8 cellular contexts compared by ENCODE assay signal in the genomic region with DNA sequence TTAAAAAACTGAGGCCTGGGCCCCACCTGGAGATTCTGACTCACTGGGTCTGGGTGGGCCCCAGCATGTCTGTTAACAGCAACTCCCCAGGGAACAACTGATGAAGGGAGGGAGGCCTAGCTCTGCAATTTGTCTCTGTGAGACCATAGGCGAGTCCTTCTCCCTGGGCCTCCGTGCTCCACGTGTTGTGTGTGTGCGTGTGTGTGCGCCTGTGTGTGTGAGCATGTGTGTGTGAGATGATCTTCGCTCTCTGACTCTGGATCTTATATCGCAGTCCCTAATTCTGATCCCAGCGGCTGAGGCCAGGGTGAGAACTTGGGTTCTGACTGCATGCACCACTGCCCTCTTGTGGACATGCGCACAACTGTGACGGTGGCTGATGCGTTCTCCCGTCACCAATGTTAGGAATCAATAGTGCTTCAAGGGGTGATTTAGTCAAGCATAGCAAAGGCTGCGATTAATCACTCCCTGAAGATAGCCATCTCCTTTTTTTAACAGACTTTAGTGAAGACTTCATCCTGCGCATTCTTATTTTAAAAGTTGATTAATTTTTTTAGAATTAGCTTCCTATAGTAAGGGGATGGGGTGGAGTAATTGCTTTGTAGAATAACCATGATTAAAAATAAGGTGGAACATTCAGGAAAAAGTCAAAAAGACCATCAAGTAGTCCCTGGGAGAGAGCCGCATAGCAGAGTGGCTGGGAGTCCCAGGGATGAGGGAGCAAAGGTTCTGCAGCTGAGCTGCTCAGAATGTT.
DNase-seq lines count a peak whose midpoint lies in the region; ATAC-seq and TF ChIP-seq lines count a peak whose summit lies in the region.

No MANE protein-coding gene starts in this region.

- peak overlapping the region in 1 of 2 donors; percentile 28 for H3K4me3 Mint-ChIP-seq in CD14-positive monocyte
- H3K4me3 Mint-ChIP-seq in activated CD8-positive, alpha-beta T cell treated with anti-CD3 and anti-CD28 coated beads for 36 hours, result no peak overlapping the region
- H3K4me3 Mint-ChIP-seq in effector memory CD8-positive, alpha-beta T cell, result no peak overlapping the region

- H3K27me3 Mint-ChIP-seq in CD14-positive monocyte (ENCODE audit: low read depth in 3 of 3), result peaks cover 0 to 7% (median 0%) of the 10 kb centered on the region in 3 donors
- H3K27me3 Mint-ChIP-seq in activated CD8-positive, alpha-beta T cell treated with anti-CD3 and anti-CD28 coated beads for 36 hours, result no peaks in the 10 kb centered on the region
- peaks cover 0 to 8% of the 10 kb centered on the region in 2 donors for H3K27me3 Mint-ChIP-seq in effector memory CD8-positive, alpha-beta T cell

- no peaks in the 10 kb centered on the region for H3K36me3 Mint-ChIP-seq in CD14-positive monocyte
- no peaks in the 10 kb centered on the region for H3K36me3 Mint-ChIP-seq in activated CD8-positive, alpha-beta T cell treated with anti-CD3 and anti-CD28 coated beads for 36 hours (ENCODE audit: low read depth)
- H3K36me3 Mint-ChIP-seq in effector memory CD8-positive, alpha-beta T cell (ENCODE audit: insufficient read depth), result no peaks in the 10 kb centered on the region

- peaks cover 17% of the 10 kb centered on the region for H3K4me1 Mint-ChIP-seq in CD14-positive monocyte
- H3K4me1 Mint-ChIP-seq in activated CD8-positive, alpha-beta T cell treated with anti-CD3 and anti-CD28 coated beads for 36 hours (ENCODE audit: low read depth), result peaks cover 39% of the 10 kb centered on the region
- H3K4me1 Mint-ChIP-seq in effector memory CD8-positive, alpha-beta T cell (ENCODE audit: low read depth in 2 of 2), result peaks cover 5 to 27% of the 10 kb centered on the region in 2 donors

- TF ChIP-seq CTCF in CD14-positive monocyte (IDR thresholded peaks at IDR 0.05), result peak; percentile 79
- TF ChIP-seq CTCF in activated CD8-positive, alpha-beta T cell treated with anti-CD3 and anti-CD28 coated beads for 36 hours (IDR thresholded peaks at IDR 0.05), result peak; percentile 83

- ATAC-seq in GM19395 (IDR thresholded peaks at IDR 0.05; ENCODE audit: unreplicated experiment) (peak; percentile 96), HG03521 (IDR thresholded peaks at IDR 0.05; ENCODE audit: unreplicated experiment) (peak; percentile 77)
- ATAC-seq in activated CD8-positive, alpha-beta T cell treated with anti-CD3 and anti-CD28 coated beads for 36 hours, result peak; percentile 90
- peak; percentile 99 for ATAC-seq in effector memory CD8-positive, alpha-beta T cell (replicated peaks)

- POLR2A ChIA-PET in activated CD8-positive, alpha-beta T cell treated with anti-CD3 and anti-CD28 coated beads for 36 hours (lab: Charles Lee), result interaction anchor here (1.0 kb wide), 1 partner anchor 207 kb away, joined by 4 read pairs; no protein-coding TSS in a partner anchor

- DNase-seq in CD14-positive monocyte (ENCODE audit: low spot score) (peak; percentile 70), NCI-H748 treated with DMSO at 0.1 percent for 48 hours (lab: John Stamatoyannopoulos, UW) (peak; percentile 66), midbrain (lab: John Stamatoyannopoulos, UW) (peak; percentile 84)
- DNase-seq in activated CD8-positive, alpha-beta T cell treated with anti-CD3 and anti-CD28 coated beads for 36 hours, result peak; percentile 93
- peak; percentile 71 to 76 (median 72) for DNase-seq in effector memory CD8-positive, alpha-beta T cell
- peak; percentile 64 for DNase-seq in stimulated activated CD8-positive, alpha-beta memory T cell treated with anti-CD3 and anti-CD28 coated beads, Interleukin-4, amount 100 ng/mL, for 24 hours (ENCODE audit: low read depth)

- no peaks in the 10 kb centered on the region for H3K9me3 Mint-ChIP-seq in CD14-positive monocyte
- H3K9me3 Mint-ChIP-seq in activated CD8-positive, alpha-beta T cell treated with anti-CD3 and anti-CD28 coated beads for 36 hours, result no peaks in the 10 kb centered on the region
- H3K9me3 Mint-ChIP-seq in effector memory CD8-positive, alpha-beta T cell, result no peaks in the 10 kb centered on the region

- H3K27ac Mint-ChIP-seq in CD14-positive monocyte, result peak overlapping the region in 1 of 7 donors; percentile 60
- H3K27ac Mint-ChIP-seq in activated CD8-positive, alpha-beta T cell treated with anti-CD3 and anti-CD28 coated beads for 36 hours, result peak overlapping the region; percentile 82
- peak overlapping the region; percentile 80 to 86 for H3K27ac Mint-ChIP-seq in effector memory CD8-positive, alpha-beta T cell

- intact Hi-C loops in CD14-positive monocyte (cut with micrococcal nuclease), result loop anchor here (2.0 to 10.0 kb wide), 4 partner anchors 63 to 137 kb away; a partner anchor contains a TSS
- intact Hi-C loops in activated CD8-positive, alpha-beta T cell treated with anti-CD3 and anti-CD28 coated beads for 36 hours (cut with micrococcal nuclease), result loop anchor here (1.0 to 5.0 kb wide), 2 partner anchors 65 to 137 kb away; no protein-coding TSS in a partner anchor

- CTCF ChIA-PET in activated CD8-positive, alpha-beta T cell treated with anti-CD3 and anti-CD28 coated beads for 36 hours (lab: Charles Lee), result interaction anchor here (0.5 to 8.8 kb wide), 43 partner anchors 9 to 203 kb away, joined by 3 to 160 read pairs (median 4); no protein-coding TSS in a partner anchor

Comparison
In these comparisons a context has a peak if more than half of its experiments do, and no peak if none do; other contexts are left out.
1. Peak in every context shown above with its lines: DNase-seq and ATAC-seq.